In genomic region chr17:69474171-69474831, GRCh38 we compare ENCODE assay signal across 1 cellular context.
TF ChIP-seq lines count a peak whose summit lies in the region.

No MANE protein-coding gene starts in this region.

TF ChIP-seq in GM12878, 131 proteins besides CTCF, POLR2A, EP300 and RAD21 (continued from another document):
- TF ChIP-seq BCLAF1 (IDR thresholded peaks at IDR 0.05) (no peak), BCL3 (IDR thresholded peaks at IDR 0.05; ENCODE audit: borderline replicate concordance, insufficient read depth, low read depth, low read length, poor library complexity, severe bottlenecking) (no peak), SIX5 (IDR thresholded peaks at IDR 0.05; ENCODE audit: low read depth, low read length, severe bottlenecking) (no peak), CREM (IDR thresholded peaks at IDR 0.05; ENCODE audit: low read depth) (no peak)
